In the genomic region with DNA sequence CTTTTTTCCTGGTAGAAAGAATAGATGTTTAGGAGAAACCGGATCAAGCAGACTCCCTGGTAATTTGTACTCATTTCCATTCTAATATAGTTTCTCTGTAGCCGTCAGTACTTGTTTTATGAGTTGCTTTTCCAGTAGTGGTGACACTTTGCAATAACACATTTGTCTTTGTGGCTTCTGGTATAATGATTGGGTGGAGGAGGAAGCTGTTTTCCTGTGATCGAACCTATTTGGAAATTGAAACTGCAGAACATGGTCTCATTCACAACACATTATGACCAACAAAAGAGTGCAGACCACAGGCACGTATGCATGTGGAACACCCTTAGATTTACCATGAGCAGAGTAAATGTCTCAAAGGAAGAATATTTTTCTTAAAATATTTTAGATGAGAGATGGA, we compare ENCODE assay signal across 20 cellular contexts. TPM values are rescaled to one million over a fixed set of nuclear protein-coding genes. Genes with fewer than 3 reads are reported as not detected.
DNase-seq lines count a peak whose midpoint lies in the region; ATAC-seq and TF ChIP-seq lines count a peak whose summit lies in the region.
"Had no signal": no experiment of that assay in that cellular context is flagged by ENCODE, and none has a peak within 500 bp of the region (broad histone marks: within the 10 kb centered on the region; RNA-seq: fewer than 3 reads in every experiment).

No MANE protein-coding gene starts in this region.

- H3K4me3 Mint-ChIP-seq in natural killer cell = peak overlapping the region; percentile 0
- H3K4me3 Mint-ChIP-seq: central memory CD8-positive, alpha-beta T cell; endodermal cell had no signal

- DNase-seq in NOMO-1 treated with dmso at 0.1 percent for 144 hours (lab: John Stamatoyannopoulos, UW; ENCODE audit: unreplicated experiment) = peak; percentile 23
- DNase-seq in natural killer cell = no peak
- no peak for DNase-seq in activated T-cell treated with anti-CD3 and anti-CD28 coated beads for 4 hours
- DNase-seq in NCI-H128 (lab: John Stamatoyannopoulos, UW; ENCODE audit: unreplicated experiment) = no peak
- no peak for DNase-seq in GM10248 (ENCODE audit: extremely low spot score)
- DNase-seq: activated T-cell treated with anti-CD3 and anti-CD28 coated beads, Interleukin-2, amount 50 U/mL, for 72 hours; BE2C; DMS153; endodermal cell; mesendoderm; NCI-H1048; occipital lobe; SHP77 treated with DMSO at 0.1 percent for 48 hours; sigmoid colon; stimulated activated naive CD4-positive, alpha-beta T cell had no signal

- H3K9me3 Mint-ChIP-seq in natural killer cell = no peaks in the 10 kb centered on the region
- H3K9me3 Mint-ChIP-seq: activated T-cell treated with anti-CD3 and anti-CD28 coated beads, Interleukin-2, amount 50 U/mL, for 72 hours; central memory CD8-positive, alpha-beta T cell; endodermal cell had no signal

- H3K27me3 Mint-ChIP-seq in natural killer cell (ENCODE audit: low read depth in 2 of 2) = peaks cover 2 to 14% of the 10 kb centered on the region in 2 donors

- CTCF ChIA-PET in GM10248 (lab: Yijun Ruan, JAX) = interaction anchor here (1.1 to 2.4 kb wide), 3 partner anchors 10 to 21 kb away, joined by 3 to 13 read pairs (median 4); no protein-coding TSS in a partner anchor

- H3K4me1 Mint-ChIP-seq in natural killer cell = peaks cover 8 to 12% of the 10 kb centered on the region in 2 donors
- H3K4me1 Mint-ChIP-seq: central memory CD8-positive, alpha-beta T cell; endodermal cell had no signal

- POLR2A ChIA-PET in GM10248 (lab: Yijun Ruan, JAX) = no interaction called here

- TF ChIP-seq CTCF in natural killer cell (IDR thresholded peaks at IDR 0.05) = no peak
- no peak for TF ChIP-seq CTCF in GM10248 (IDR thresholded peaks at IDR 0.05; ENCODE audit: control extremely low read depth, extremely low read depth, low read depth, missing control alignments)

- peak overlapping the region in 1 of 2 donors; percentile 60 for H3K27ac Mint-ChIP-seq in natural killer cell
- H3K27ac Mint-ChIP-seq: activated T-cell treated with anti-CD3 and anti-CD28 coated beads, Interleukin-2, amount 50 U/mL, for 72 hours; endodermal cell had no signal

- intact Hi-C loops in natural killer cell (cut with micrococcal nuclease) = no loop called here

- ATAC-seq in GM18867 (IDR thresholded peaks at IDR 0.05; ENCODE audit: unreplicated experiment) (peak; percentile 64), HG02852 (IDR thresholded peaks at IDR 0.05; ENCODE audit: unreplicated experiment) (peak; percentile 64), natural killer cell (peak in 1 of 3 donors; percentile 45), HG02678 (IDR thresholded peaks at IDR 0.05; ENCODE audit: unreplicated experiment) (no peak)
- ATAC-seq: HepG2 had no signal

- H3K36me3 Mint-ChIP-seq in natural killer cell = no peaks in the 10 kb centered on the region

RNA-seq across cellular contexts. Expression of a gene that starts 7.6 kb away (rescaled TPM):
- not detected for total RNA-seq in natural killer cell
- total RNA-seq: activated T-cell treated with anti-CD3 and anti-CD28 coated beads, Interleukin-2, amount 50 U/mL, for 72 hours; endodermal cell; HepG2; occipital lobe; sigmoid colon had no signal

RNA-seq across cellular contexts. Expression of a gene that starts 52.5 kb away (rescaled TPM):
- not detected for total RNA-seq in natural killer cell
- total RNA-seq: activated T-cell treated with anti-CD3 and anti-CD28 coated beads, Interleukin-2, amount 50 U/mL, for 72 hours; endodermal cell; HepG2; occipital lobe; sigmoid colon had no signal

RNA-seq across cellular contexts. Expression of a gene that starts 57.9 kb away (rescaled TPM):
- not detected for total RNA-seq in natural killer cell
- total RNA-seq: activated T-cell treated with anti-CD3 and anti-CD28 coated beads, Interleukin-2, amount 50 U/mL, for 72 hours; HepG2; occipital lobe; sigmoid colon had no signal
